In genomic region chr18:24197412-24197811, GRCh38 we compare ENCODE assay signal across 17 cellular contexts. TPM values are rescaled to one million over a fixed set of nuclear protein-coding genes. Genes with fewer than 3 reads are reported as not detected.
DNase-seq lines count a peak whose midpoint lies in the region; ATAC-seq and TF ChIP-seq lines count a peak whose summit lies in the region.
"Had no signal": no experiment of that assay in that cellular context is flagged by ENCODE, and none has a peak within 500 bp of the region (broad histone marks: within the 10 kb centered on the region; RNA-seq: fewer than 3 reads in every experiment).

No MANE protein-coding gene starts in this region.

- no peak overlapping the region for H3K4me3 ChIP-seq in psoas muscle
- H3K4me3 ChIP-seq: BLaER1 treated with 17β-estradiol and CSF1 and Interleukin-3, amounts not matched to agents 10 nM and 100 nM; HAP-1 had no signal

- CTCF ChIA-PET in CD4-positive, alpha-beta T cell (lab: Charles Lee): interaction anchor here (0.6 kb wide), 1 partner anchor 10 kb away, joined by 3 read pairs; no protein-coding TSS in a partner anchor

- ATAC-seq in psoas muscle: no peak
- no peak for ATAC-seq in CD4-positive, alpha-beta T cell (ENCODE audit: poor library complexity)

- peak overlapping the region; percentile 74 for H3K27ac ChIP-seq in psoas muscle
- no peak overlapping the region for H3K27ac ChIP-seq in CD4-positive, alpha-beta T cell (ENCODE audit: low read depth, low read length)
- H3K27ac ChIP-seq in caudate nucleus (ENCODE audit: low read depth, low read length): no peak overlapping the region
- H3K27ac ChIP-seq: 22Rv1; BLaER1 treated with 17β-estradiol and CSF1 and Interleukin-3, amounts not matched to agents 10 nM and 100 nM had no signal

- no peak overlapping the region for H3K4me3 Mint-ChIP-seq in CD4-positive, alpha-beta T cell
- H3K4me3 Mint-ChIP-seq: CD4-positive, CD25-positive, alpha-beta regulatory T cell had no signal

- 39 to 68% (median 56%) methylated on average over 1 of the region's 1 CpG for WGBS in psoas muscle, 3 donors

- no peaks in the 10 kb centered on the region for H3K36me3 ChIP-seq in psoas muscle (ENCODE audit: insufficient read depth in 1 of 2, low read depth in 1 of 2)
- H3K36me3 ChIP-seq: BLaER1 treated with 17β-estradiol and CSF1 and Interleukin-3, amounts not matched to agents 10 nM and 100 nM; HAP-1 had no signal

- H3K4me1 ChIP-seq in psoas muscle: peaks cover 59% of the 10 kb centered on the region
- H3K4me1 ChIP-seq: BLaER1 treated with 17β-estradiol and CSF1 and Interleukin-3, amounts not matched to agents 10 nM and 100 nM; HAP-1 had no signal

- H3K9me3 ChIP-seq in psoas muscle: no peaks in the 10 kb centered on the region
- H3K9me3 ChIP-seq in CD4-positive, alpha-beta T cell (ENCODE audit: control insufficient read depth, low read length): no peaks in the 10 kb centered on the region
- H3K9me3 ChIP-seq: BLaER1 treated with 17β-estradiol and CSF1 and Interleukin-3, amounts not matched to agents 10 nM and 100 nM; HAP-1 had no signal

- H3K27ac Mint-ChIP-seq in CD4-positive, alpha-beta T cell: no peak overlapping the region
- H3K27ac Mint-ChIP-seq: CD4-positive, CD25-positive, alpha-beta regulatory T cell had no signal

- intact Hi-C loops in psoas muscle (cut with DNase I): no loop called here
- intact Hi-C loops in CD4-positive, alpha-beta T cell (cut with DNase I, micrococcal nuclease): no loop called here

- H3K27me3 ChIP-seq in psoas muscle (ENCODE audit: insufficient read depth in 3 of 3, low read length in 2 of 3): no peaks in the 10 kb centered on the region
- H3K27me3 ChIP-seq in CD4-positive, alpha-beta T cell (ENCODE audit: control insufficient read depth, insufficient read depth, low read length): no peaks in the 10 kb centered on the region
- H3K27me3 ChIP-seq: BLaER1 treated with 17β-estradiol and CSF1 and Interleukin-3, amounts not matched to agents 10 nM and 100 nM had no signal

- no peaks in the 10 kb centered on the region for H3K9me3 Mint-ChIP-seq in CD4-positive, alpha-beta T cell
- H3K9me3 Mint-ChIP-seq: CD4-positive, CD25-positive, alpha-beta regulatory T cell had no signal

- H3K4me1 Mint-ChIP-seq in CD4-positive, alpha-beta T cell (ENCODE audit: low read depth): no peaks in the 10 kb centered on the region
- H3K4me1 Mint-ChIP-seq: CD4-positive, CD25-positive, alpha-beta regulatory T cell had no signal

- DNase-seq in DMS 273 (lab: John Stamatoyannopoulos, UW; ENCODE audit: unreplicated experiment) (peak; percentile 17), DMS 273 treated with DMSO at 0.1 percent for 48 hours (lab: John Stamatoyannopoulos, UW) (no peak), cerebellar cortex (ENCODE audit: low spot score) (peak; percentile 29), psoas muscle (no peak), caudate nucleus (lab: John Stamatoyannopoulos, UW) (no peak), NCI-H748 treated with DMSO at 0.1 percent for 48 hours (lab: John Stamatoyannopoulos, UW) (no peak)
- no peak for DNase-seq in CD4-positive, alpha-beta T cell
- DNase-seq: AML-193; Calu3; CD4-positive, CD25-positive, alpha-beta regulatory T cell; DMS153; DMS79 treated with DMSO at 0.1 percent for 48 hours; EL; GDM1 had no signal

- TF ChIP-seq CTCF in psoas muscle (IDR thresholded peaks at IDR 0.05): no peak
- no peak for TF ChIP-seq CTCF in CD4-positive, alpha-beta T cell (IDR thresholded peaks at IDR 0.05)

- no peaks in the 10 kb centered on the region for H3K27me3 Mint-ChIP-seq in CD4-positive, alpha-beta T cell

- no peaks in the 10 kb centered on the region for H3K36me3 Mint-ChIP-seq in CD4-positive, alpha-beta T cell (ENCODE audit: low read depth)
- H3K36me3 Mint-ChIP-seq: CD4-positive, CD25-positive, alpha-beta regulatory T cell had no signal

- POLR2A ChIA-PET in CD4-positive, alpha-beta T cell (lab: Charles Lee): no interaction called here

RNA-seq across cellular contexts. Expression of gene CABYR, which starts 58.5 kb away (rescaled TPM):
- 1 to 10 TPM in 1 of 4 donors, not detected in 3; 1.2 TPM for total RNA-seq in psoas muscle
- polyA plus RNA-seq in psoas muscle: under 1 TPM in 2 of 3 donors, not detected in 1; 0.04 to 0.21 TPM
- total RNA-seq in CD4-positive, alpha-beta T cell: under 1 TPM; 0.75 to 0.85 TPM

Comparison
In these comparisons a context has a peak if more than half of its experiments do, and no peak if none do; other contexts are left out.
1. DNase-seq: peak in DMS 273 (single experiment) and cerebellar cortex (single experiment); none in DMS 273 treated with DMSO at 0.1 percent for 48 hours (single experiment), psoas muscle (0 of 2), CD4-positive, alpha-beta T cell (0 of 10), caudate nucleus (0 of 61) and NCI-H748 treated with DMSO at 0.1 percent for 48 hours (single experiment).